ENCODE assay signal across 1 cellular context in genomic region chr19:48637948-48638830, GRCh38.
TF ChIP-seq lines count a peak whose summit lies in the region.

No MANE protein-coding gene starts in this region.

TF ChIP-seq in GM12878, 131 proteins besides CTCF, POLR2A, EP300 and RAD21 (continued from another document and continues in another):
- TF ChIP-seq NFYA (IDR thresholded peaks at IDR 0.05; ENCODE audit: borderline replicate concordance, low read depth, low read length) (no peak), ZZZ3 (IDR thresholded peaks at IDR 0.05; ENCODE audit: control insufficient read depth, insufficient read length, low read depth) (no peak), ZNF384 (IDR thresholded peaks at IDR 0.05; ENCODE audit: borderline replicate concordance, low read depth, low read length) (no peak), NR2C1 (IDR thresholded peaks at IDR 0.05) (peak; percentile 75), IRF3 (IDR thresholded peaks at IDR 0.05) (no peak), SPI1 (IDR thresholded peaks at IDR 0.05; ENCODE audit: borderline replicate concordance, insufficient read depth, low read depth, low read length) (no peak), SUPT20H (IDR thresholded peaks at IDR 0.05; ENCODE audit: borderline replicate concordance, control insufficient read depth, low read depth, low read length) (no peak), SKIL (IDR thresholded peaks at IDR 0.05; ENCODE audit: low read depth, poor library complexity, severe bottlenecking) (peak; percentile 62), RB1 (IDR thresholded peaks at IDR 0.05; ENCODE audit: borderline replicate concordance) (no peak), RBBP5 (conservative IDR thresholded peaks at IDR 0.05) (no peak), E4F1 (IDR thresholded peaks at IDR 0.05; ENCODE audit: borderline replicate concordance, partially characterized antibody) (no peak), ZNF622 (IDR thresholded peaks at IDR 0.05) (no peak), IKZF2 (IDR thresholded peaks at IDR 0.05) (peak; percentile 1 to 27; a peak in 3 of 4 replicates), GABPA (IDR thresholded peaks at IDR 0.05; ENCODE audit: low read depth) (no peak), EZH2 (IDR thresholded peaks at IDR 0.05; ENCODE audit: borderline replicate concordance, control insufficient read depth, low read depth, low read length) (no peak), POLR2AphosphoS5 (IDR thresholded peaks at IDR 0.05; ENCODE audit: low read length) (peak; percentile 82), SRF (IDR thresholded peaks at IDR 0.05; ENCODE audit: low read depth in 2 of 2, low read length in 2 of 2) (no peak), SREBF2 (IDR thresholded peaks at IDR 0.05; ENCODE audit: low read length) (no peak), USF2 (IDR thresholded peaks at IDR 0.05; ENCODE audit: borderline replicate concordance, low read depth, low read length) (no peak), CHD1 (IDR thresholded peaks at IDR 0.05; ENCODE audit: low read depth, low read length) (peak; percentile 97), BACH1 (IDR thresholded peaks at IDR 0.05; ENCODE audit: borderline replicate concordance) (no peak), JUNB (IDR thresholded peaks at IDR 0.05) (no peak), RUNX3 (IDR thresholded peaks at IDR 0.05; ENCODE audit: low read length) (peak; percentile 62), ZSCAN29 (IDR thresholded peaks at IDR 0.05) (peak; percentile 2; the same call in 1 of the 2 replicates), MEF2A (IDR thresholded peaks at IDR 0.05; ENCODE audit: insufficient read depth, low read depth, low read length) (no peak), PML (IDR thresholded peaks at IDR 0.05; ENCODE audit: low read length) (no peak), ZNF217 (IDR thresholded peaks at IDR 0.05) (no peak), BCL3 (IDR thresholded peaks at IDR 0.05; ENCODE audit: borderline replicate concordance, insufficient read depth, low read depth, low read length, poor library complexity, severe bottlenecking) (peak; percentile 10), EED (IDR thresholded peaks at IDR 0.05; ENCODE audit: low read depth) (no peak), PAX8 (IDR thresholded peaks at IDR 0.05) (no peak), NFIC (IDR thresholded peaks at IDR 0.05; ENCODE audit: low read depth, low read length) (no peak), SP1 (IDR thresholded peaks at IDR 0.05; ENCODE audit: low read depth, low read length) (no peak), NFXL1 (IDR thresholded peaks at IDR 0.05; ENCODE audit: borderline replicate concordance) (no peak), ZNF687 (IDR thresholded peaks at IDR 0.05) (peak; percentile 36; the same call in 1 of the 2 replicates), E2F4 (IDR thresholded peaks at IDR 0.05; ENCODE audit: low read depth, low read length) (no peak), ZBTB4 (CRISPR knock-in tag; IDR thresholded peaks at IDR 0.05) (no peak), ASH2L (IDR thresholded peaks at IDR 0.05; ENCODE audit: borderline replicate concordance, low read depth) (no peak), PBX3 (IDR thresholded peaks at IDR 0.05; ENCODE audit: insufficient replicate concordance, low read depth, low read length) (no peak), TARDBP (IDR thresholded peaks at IDR 0.05; ENCODE audit: borderline replicate concordance) (no peak), RELA (IDR thresholded peaks at IDR 0.05; ENCODE audit: borderline replicate concordance, partially characterized antibody) (no peak), ATF7 (IDR thresholded peaks at IDR 0.05; ENCODE audit: low read depth) (peak; percentile 98), SIN3A (IDR thresholded peaks at IDR 0.05; ENCODE audit: low read depth, low read length) (no peak), FOXM1 (IDR thresholded peaks at IDR 0.05; ENCODE audit: low read depth, low read length) (no peak), CBX3 (IDR thresholded peaks at IDR 0.05; ENCODE audit: borderline replicate concordance, low read depth) (no peak), HSF1 (IDR thresholded peaks at IDR 0.05; ENCODE audit: low read depth, low read length) (no peak)
